21 cellular contexts compared by ENCODE assay signal in genomic region chr15:83694538-83694937, GRCh38. TPM values are rescaled to one million over a fixed set of nuclear protein-coding genes. Genes with fewer than 3 reads are reported as not detected.
DNase-seq lines count a peak whose midpoint lies in the region; ATAC-seq, FAIRE-seq and TF ChIP-seq lines count a peak whose summit lies in the region.
"Had no signal": no experiment of that assay in that cellular context is flagged by ENCODE, and none has a peak within 500 bp of the region (broad histone marks: within the 10 kb centered on the region; RNA-seq: fewer than 3 reads in every experiment).

No MANE protein-coding gene starts in this region.

- H2BK15ac ChIP-seq in H1 (ENCODE audit: low read length) = no peak overlapping the region

- H3K4me3 ChIP-seq in HUES6 (ENCODE audit: low read depth, low read length) (no peak overlapping the region), H1 (ENCODE audit: extremely low read depth in 1 of 4, insufficient read depth in 2 of 4, low read depth in 3 of 4, low read length in 4 of 4) (peak overlapping the region in 1 of 4 experiments; percentile 22; a peak in 1 of 8 replicates), mesodermal cell (ENCODE audit: extremely low read depth, insufficient read depth, low read length, poor library complexity, severe bottlenecking) (no peak overlapping the region), thoracic aorta (peak overlapping the region; percentile 65), dorsolateral prefrontal cortex (no peak overlapping the region), HAP-1 (no peak overlapping the region), vagina (no peak overlapping the region)
- H3K4me3 ChIP-seq: GM23248, psoas muscle had no signal

- H4K20me1 ChIP-seq in H1 (replicated peaks in 1 of 2; ENCODE audit: control insufficient read depth in 1 of 2, insufficient read depth in 2 of 2, low read length in 2 of 2) = peaks cover 0 to 2% of the 10 kb centered on the region in 2 experiments

- H2BK120ac ChIP-seq in H1 (replicated peaks; ENCODE audit: low read depth, low read length) = no peak overlapping the region

- no peak overlapping the region for H2BK20ac ChIP-seq in H1 (ENCODE audit: low read length)

- in situ Hi-C loops in HAP-1 (cut with MboI; ENCODE audit: low sequenced_read_pairs) = no loop called here

- H3K9ac ChIP-seq in HUES6 (ENCODE audit: low read length) = peak overlapping the region; percentile 8
- no peak overlapping the region for H3K9ac ChIP-seq in H1 (replicated peaks in 1 of 4; ENCODE audit: extremely low read depth in 1 of 4, low read depth in 3 of 4, low read length in 3 of 4)
- H3K9ac ChIP-seq: GM23248, KMS-11 had no signal

- no peak overlapping the region for H3K4ac ChIP-seq in H1 (replicated peaks; ENCODE audit: insufficient read length, low read depth, low read length)

- H3K27ac ChIP-seq in HUES6 (ENCODE audit: low read depth, low read length) = no peak overlapping the region
- no peak overlapping the region for H3K27ac ChIP-seq in H1 (ENCODE audit: low read depth, low read length)
- peak overlapping the region; percentile 94 for H3K27ac ChIP-seq in mesodermal cell (ENCODE audit: low read depth, low read length, severe bottlenecking)
- H3K27ac ChIP-seq in thoracic aorta = peak overlapping the region; percentile 72 to 74
- H3K27ac ChIP-seq in dorsolateral prefrontal cortex = peak overlapping the region in 1 of 59 donors; percentile 14
- H3K27ac ChIP-seq in vagina = no peak overlapping the region
- H3K27ac ChIP-seq: GM23248, KMS-11, psoas muscle, WERI-Rb-1 had no signal

- H3K9me3 ChIP-seq in HUES6 (ENCODE audit: control insufficient read depth, insufficient read depth, low read depth, low read length) = no peaks in the 10 kb centered on the region
- H3K9me3 ChIP-seq in H1 (ENCODE audit: insufficient read depth in 2 of 2, low read depth in 1 of 2, low read length in 1 of 2) = no peaks in the 10 kb centered on the region
- no peaks in the 10 kb centered on the region for H3K9me3 ChIP-seq in mesodermal cell (ENCODE audit: control insufficient read depth, low read length)
- no peaks in the 10 kb centered on the region for H3K9me3 ChIP-seq in thoracic aorta
- no peaks in the 10 kb centered on the region for H3K9me3 ChIP-seq in HAP-1
- no peaks in the 10 kb centered on the region for H3K9me3 ChIP-seq in vagina
- H3K9me3 ChIP-seq: psoas muscle had no signal

- no peak for TF ChIP-seq CTCF in H1 (IDR thresholded peaks at IDR 0.05; ENCODE audit: control extremely low read depth in 1 of 3, insufficient read depth in 1 of 3, low read depth in 1 of 3, low read length in 3 of 3)
- no peak for TF ChIP-seq CTCF in thoracic aorta (IDR thresholded peaks at IDR 0.05)
- TF ChIP-seq CTCF in dorsolateral prefrontal cortex (IDR thresholded peaks at IDR 0.05 in 54 of 56, conservative IDR thresholded peaks at IDR 0.05 in 2 of 56; ENCODE audit: low read depth in 1 of 56, partially characterized antibody in 56 of 56) = no peak
- TF ChIP-seq CTCF in vagina (IDR thresholded peaks at IDR 0.05) = no peak

- CTCF ChIA-PET in H1 (lab: Charles Lee; ENCODE audit: partially characterized antibody) = interaction anchor here (1.1 kb wide), 1 partner anchor 12 kb away, joined by 3 read pairs; no protein-coding TSS in a partner anchor

- no peak overlapping the region for H3K23ac ChIP-seq in H1 (ENCODE audit: insufficient read length)

- no peak for FAIRE-seq in H1 (lab: Jason Lieb, UNC)
- FAIRE-seq: D721Med had no signal

- H4K5ac ChIP-seq in H1 (ENCODE audit: insufficient read length, low read depth, low read length) = no peak overlapping the region

- no peak overlapping the region for H2BK5ac ChIP-seq in H1 (ENCODE audit: low read depth, low read length)

- TF ChIP-seq RAD21 in H1 (IDR thresholded peaks at IDR 0.05 in 1 of 2, conservative IDR thresholded peaks at IDR 0.05 in 1 of 2; ENCODE audit: low read depth in 2 of 2, low read length in 2 of 2) = no peak

- no peak for DNase-seq in H1 (ENCODE audit: low read depth in 1 of 2, low spot score in 2 of 2)
- DNase-seq in thoracic aorta (ENCODE audit: low spot score) = no peak
- DNase-seq in dorsolateral prefrontal cortex = no peak
- DNase-seq in HAP-1 (ENCODE audit: low spot score in 2 of 2) = no peak
- no peak for DNase-seq in vagina (ENCODE audit: extremely low spot score in 2 of 2)
- DNase-seq: activated CD8-positive, alpha-beta memory T cell treated with anti-CD3 and anti-CD28 coated beads for 24 hours; GF-D8; GM23248; NCI-H1092; NCI-H2081; NCI-H510A; psoas muscle; stimulated activated naive CD8-positive, alpha-beta T cell treated with anti-CD3 and anti-CD28 coated beads, Interleukin-15, amount 100 ng/mL, for 72 hours; WERI-Rb-1 had no signal

- H3K36me3 ChIP-seq in HUES6 (ENCODE audit: control insufficient read depth, insufficient read depth, low read length) (no peaks in the 10 kb centered on the region), H1 (ENCODE audit: control insufficient read depth in 2 of 4, insufficient read depth in 4 of 4, low read length in 3 of 4) (no peaks in the 10 kb centered on the region), mesodermal cell (ENCODE audit: control insufficient read depth, insufficient read depth, low read length) (no peaks in the 10 kb centered on the region), thoracic aorta (no peaks in the 10 kb centered on the region), HAP-1 (replicated peaks) (no peaks in the 10 kb centered on the region), vagina (no peaks in the 10 kb centered on the region)
- H3K36me3 ChIP-seq: WERI-Rb-1 had no signal

- H2BK12ac ChIP-seq in H1 (ENCODE audit: low read depth, low read length) = no peak overlapping the region

- H3K23me2 ChIP-seq in H1 (ENCODE audit: low read depth, low read length) = peaks cover 5% of the 10 kb centered on the region; the same call in 1 of the 2 replicates

- H3K4me1 ChIP-seq in HUES6 (ENCODE audit: control insufficient read depth, insufficient read depth, low read length) (peaks cover 27% of the 10 kb centered on the region), H1 (replicated peaks in 1 of 4; ENCODE audit: control insufficient read depth in 3 of 4, insufficient read depth in 4 of 4, low read length in 3 of 4) (peaks cover 3 to 14% (median 6%) of the 10 kb centered on the region in 4 experiments; a peak in 6 of 7 replicates), mesodermal cell (ENCODE audit: control insufficient read depth, insufficient read depth, low read length, poor library complexity, severe bottlenecking) (peaks cover 45% of the 10 kb centered on the region), thoracic aorta (ENCODE audit: control insufficient read depth in 1 of 2, low read depth in 2 of 2) (peaks cover 35 to 57% of the 10 kb centered on the region in 2 donors), HAP-1 (no peaks in the 10 kb centered on the region), vagina (peaks cover 5% of the 10 kb centered on the region)
- H3K4me1 ChIP-seq: psoas muscle had no signal

- no peak overlapping the region for H4K91ac ChIP-seq in H1 (replicated peaks; ENCODE audit: insufficient read length, low read length)

- no peaks in the 10 kb centered on the region for H3K79me1 ChIP-seq in H1 (ENCODE audit: low read depth, low read length)

- 34% methylated on average over 5 of the region's 5 CpGs; no CpG with 5 or more reads in 1 of the 2 experiments for WGBS in H1 (ENCODE audit: extremely low coverage in 1 of 2, insufficient coverage in 1 of 2, insufficient read length in 1 of 2, insufficient replicate concordance in 2 of 2, low coverage in 1 of 2, low lambda C conversion rate in 2 of 2, missing lambda C conversion rate in 1 of 2), 2 experiments
- WGBS in mesodermal cell (ENCODE audit: insufficient coverage in 2 of 2), 2 experiments = 38 to 55% methylated on average over 3 to 5 of the region's 5 CpGs

- no peak for TF ChIP-seq POLR2A in H1 (IDR thresholded peaks at IDR 0.05; ENCODE audit: control extremely low read depth in 1 of 2, low read depth in 2 of 2, low read length in 2 of 2)
- no peak for TF ChIP-seq POLR2A in vagina (IDR thresholded peaks at IDR 0.05)

- H3K79me2 ChIP-seq in H1 (ENCODE audit: control insufficient read depth in 1 of 2, insufficient read depth in 2 of 2, low read length in 2 of 2) = no peaks in the 10 kb centered on the region

- H3K14ac ChIP-seq in H1 (ENCODE audit: insufficient read length) = no peak overlapping the region

- no peak overlapping the region for H4K8ac ChIP-seq in H1 (ENCODE audit: extremely low read depth, insufficient read depth, low read length)

- TF ChIP-seq EP300 in H1 (IDR thresholded peaks at IDR 0.05; ENCODE audit: borderline replicate concordance in 1 of 2, low read depth in 2 of 2, low read length in 2 of 2) = no peak

- H2AFZ ChIP-seq in H1 (ENCODE audit: low read length) = peak overlapping the region; percentile 35; the same call in 1 of the 2 replicates
- H2AFZ ChIP-seq: GM23248 had no signal

- peak; percentile 20 for ATAC-seq in thoracic aorta (ENCODE audit: insufficient number of reproducible peaks, low FRiP score, low read depth)
- ATAC-seq: left lobe of liver; psoas muscle; stimulated activated naive CD8-positive, alpha-beta T cell treated with anti-CD3 and anti-CD28 coated beads, Interleukin-15, amount 100 ng/mL, for 72 hours had no signal

- H3K27me3 ChIP-seq in HUES6 (ENCODE audit: control insufficient read depth, insufficient read depth, low read length) = no peaks in the 10 kb centered on the region
- no peaks in the 10 kb centered on the region for H3K27me3 ChIP-seq in H1 (replicated peaks in 1 of 4; ENCODE audit: control insufficient read depth in 3 of 4, extremely low read depth in 1 of 4, insufficient read depth in 3 of 4, low read length in 3 of 4)
- no peaks in the 10 kb centered on the region for H3K27me3 ChIP-seq in thoracic aorta (replicated peaks; ENCODE audit: insufficient read depth)
- no peaks in the 10 kb centered on the region for H3K27me3 ChIP-seq in dorsolateral prefrontal cortex
- peaks cover 2% of the 10 kb centered on the region; the same call in 1 of the 2 replicates for H3K27me3 ChIP-seq in HAP-1 (ENCODE audit: low read depth)
- H3K27me3 ChIP-seq in vagina = no peaks in the 10 kb centered on the region

- peak overlapping the region; percentile 10 to 48; a peak in 2 of 4 replicates for H3K4me2 ChIP-seq in H1 (ENCODE audit: insufficient read depth in 1 of 2, low read depth in 2 of 2, low read length in 2 of 2)
- H3K4me2 ChIP-seq: KMS-11 had no signal

- POLR2A ChIA-PET in H1 (lab: Charles Lee; ENCODE audit: partially characterized antibody) = interaction anchor here (0.6 kb wide), 1 partner anchor 263 kb away, joined by 3 read pairs; no protein-coding TSS in a partner anchor

- intact Hi-C loops in dorsolateral prefrontal cortex (cut with DNase I) = no loop called here
- intact Hi-C loops in vagina (cut with DNase I) = no loop called here

- H3K56ac ChIP-seq in H1 (replicated peaks; ENCODE audit: insufficient read length, low read depth, low read length) = no peak overlapping the region

- H3K18ac ChIP-seq in H1 (ENCODE audit: extremely low read depth, low read length) = no peak overlapping the region

- no peak overlapping the region for H2AK5ac ChIP-seq in H1 (ENCODE audit: low read depth, low read length)

RNA-seq across cellular contexts. Expression of gene ADAMTSL3, which starts 40.6 kb away (rescaled TPM):
- total RNA-seq in H1 (2021; fragmentation: NEBNext Ultra II Directional; extraction: Animal tissue kit (Norgen Biotek cat#: 25700)) = 0.75 and 1.4 TPM in 2 replicates
- polyA plus RNA-seq in H1 (2011; rRNA removed) = 0.35 TPM in 2 replicates
- 0.36 TPM for polyA plus RNA-seq in H1 (2011; cell fraction: cytosol; rRNA removed)
- polyA plus RNA-seq in H1 (2011; cell fraction: nucleus; rRNA removed) = 1.2 TPM
- polyA plus RNA-seq in H1 (2012, experiment 1 of 2) = 0.49 to 0.82 TPM (median 0.72 TPM) in 4 replicates
- polyA plus RNA-seq in H1 (2012, experiment 2 of 2) = 0.09 TPM
- polyA plus RNA-seq in H1 (2013, experiment 1 of 2) = 0.53 TPM
- 0.63 TPM for polyA plus RNA-seq in H1 (2013, experiment 2 of 2)
- 1.5 and 5.4 TPM in 2 replicates for polyA minus RNA-seq in H1 (2011; rRNA and poly(A)+ RNA removed)
- 0.59 TPM for polyA minus RNA-seq in H1 (2011; cell fraction: cytosol; rRNA and poly(A)+ RNA removed)
- polyA minus RNA-seq in H1 (2011; cell fraction: nucleus; rRNA and poly(A)+ RNA removed) = 2.4 TPM
- polyA plus RNA-seq in mesodermal cell (2013, experiment 1 of 2) = 3.6 TPM
- polyA plus RNA-seq in mesodermal cell (2013, experiment 2 of 2) = 3.1 TPM
- 10 to 100 TPM; 41.4 to 45.4 TPM for total RNA-seq in thoracic aorta
- total RNA-seq in dorsolateral prefrontal cortex = 10 to 100 TPM in 94 of 120 experiments, 1 to 10 TPM in 26; 4.8 to 31.9 (median 12.7) TPM
- total RNA-seq in vagina = 4.2 TPM
- total RNA-seq: B cell; GM23248; T-helper 1 cell treated with Interleukin-12 subunit alpha and Interleukin-12 subunit beta and Interleukin-4 antibody, amounts not matched to agents 30 ng/mL and 1 ng/mL, for 36 hours had no signal
- polyA plus RNA-seq: GM23248 had no signal

Comparison
In these comparisons a context has a peak if more than half of its experiments do, and no peak if none do; other contexts are left out.
1. H3K27ac ChIP-seq: peak in mesodermal cell (single experiment) and thoracic aorta (2 of 2); none in HUES6 (single experiment), H1 (single experiment) and vagina (single experiment).